ENCODE assay signal across 15 cellular contexts in genomic region chr2:37167636-37168182, GRCh38. TPM values are rescaled to one million over a fixed set of nuclear protein-coding genes. Genes with fewer than 3 reads are reported as not detected.
DNase-seq lines count a peak whose midpoint lies in the region; ATAC-seq and TF ChIP-seq lines count a peak whose summit lies in the region.
"Had no signal": no experiment of that assay in that cellular context is flagged by ENCODE, and none has a peak within 500 bp of the region (broad histone marks: within the 10 kb centered on the region; RNA-seq: fewer than 3 reads in every experiment).

No MANE protein-coding gene starts in this region.

- peaks cover 10% of the 10 kb centered on the region for H3K4me1 ChIP-seq in ACC112 (ENCODE audit: control insufficient read depth, insufficient read depth, low read length, unreplicated experiment)
- H3K4me1 ChIP-seq in left lung: peaks cover 0 to 9% of the 10 kb centered on the region in 2 donors
- H3K4me1 ChIP-seq: gastrocnemius medialis had no signal

- no peak overlapping the region for H3K4me3 Mint-ChIP-seq in activated CD4-positive, alpha-beta T cell treated with anti-CD3 and anti-CD28 coated beads, Interleukin-2, amount 10 ng/mL, durations not matched to agents 7 days and 5 days
- H3K4me3 Mint-ChIP-seq: activated naive CD8-positive, alpha-beta T cell treated with anti-CD3 and anti-CD28 coated beads, Interleukin-2, amount 10 ng/mL, durations not matched to agents 7 days and 5 days; activated T-cell treated with anti-CD3 and anti-CD28 coated beads, Interleukin-2, amount 50 U/mL, for 72 hours; central memory CD8-positive, alpha-beta T cell had no signal

- DNase-seq in LoVo (ENCODE audit: low spot score) (peak; percentile 63), dermis blood vessel endothelial cell (peak; percentile 6), left lung (no peak), NCI-H510A (lab: John Stamatoyannopoulos, UW) (no peak), posterior vena cava (ENCODE audit: low spot score) (no peak)
- no peak for DNase-seq in activated CD4-positive, alpha-beta T cell treated with anti-CD3 and anti-CD28 coated beads, Interleukin-2, amount 10 ng/mL, durations not matched to agents 7 days and 5 days
- DNase-seq: activated naive CD8-positive, alpha-beta T cell treated with anti-CD3 and anti-CD28 coated beads, Interleukin-2, amount 10 ng/mL, durations not matched to agents 7 days and 5 days; gastrocnemius medialis had no signal

- no peak for TF ChIP-seq CTCF in left lung (IDR thresholded peaks at IDR 0.05)

- H3K27me3 Mint-ChIP-seq in activated CD4-positive, alpha-beta T cell treated with anti-CD3 and anti-CD28 coated beads, Interleukin-2, amount 10 ng/mL, durations not matched to agents 7 days and 5 days: peaks cover 7% of the 10 kb centered on the region
- H3K27me3 Mint-ChIP-seq: central memory CD8-positive, alpha-beta T cell had no signal

- H3K27ac ChIP-seq in ACC112 (ENCODE audit: low read depth, low read length) (peak overlapping the region; percentile 56), left lung (no peak overlapping the region)
- H3K27ac ChIP-seq: gastrocnemius medialis, RWPE1 had no signal

- H3K9me3 ChIP-seq in left lung: peaks cover 0 to 16% of the 10 kb centered on the region in 2 donors
- H3K9me3 ChIP-seq: gastrocnemius medialis had no signal

- ATAC-seq in left lung: peak; percentile 59
- no peak for ATAC-seq in HG03095 (IDR thresholded peaks at IDR 0.05; ENCODE audit: unreplicated experiment)
- ATAC-seq: gastrocnemius medialis had no signal

- peaks cover 16% of the 10 kb centered on the region for H3K9me3 Mint-ChIP-seq in activated CD4-positive, alpha-beta T cell treated with anti-CD3 and anti-CD28 coated beads, Interleukin-2, amount 10 ng/mL, durations not matched to agents 7 days and 5 days

- no peaks in the 10 kb centered on the region for H3K79me2 ChIP-seq in ACC112 (ENCODE audit: control insufficient read depth, insufficient read depth, low read length, unreplicated experiment)

- peak overlapping the region; percentile 96 for H2AFZ ChIP-seq in ACC112 (ENCODE audit: low read length, unreplicated experiment)

- H3K27me3 ChIP-seq in ACC112 (ENCODE audit: insufficient read depth, low read length) (no peaks in the 10 kb centered on the region), left lung (no peaks in the 10 kb centered on the region)
- H3K27me3 ChIP-seq: gastrocnemius medialis had no signal

- H3K27ac Mint-ChIP-seq in activated CD4-positive, alpha-beta T cell treated with anti-CD3 and anti-CD28 coated beads, Interleukin-2, amount 10 ng/mL, durations not matched to agents 7 days and 5 days: no peak overlapping the region
- H3K27ac Mint-ChIP-seq: activated naive CD8-positive, alpha-beta T cell treated with anti-CD3 and anti-CD28 coated beads, Interleukin-2, amount 10 ng/mL, durations not matched to agents 7 days and 5 days; activated T-cell treated with anti-CD3 and anti-CD28 coated beads, Interleukin-2, amount 50 U/mL, for 72 hours had no signal

- CTCF ChIA-PET in activated CD4-positive, alpha-beta T cell treated with anti-CD3 and anti-CD28 coated beads, Interleukin-2, amount 10 ng/mL, durations not matched to agents 7 days and 5 days (lab: Charles Lee): interaction anchor here (0.6 to 2.2 kb wide), 4 partner anchors 10 to 1591 kb away, joined by 3 to 9 read pairs (median 5); partner anchors contain the start of gene EIF2AK2

- H3K36me3 Mint-ChIP-seq in activated CD4-positive, alpha-beta T cell treated with anti-CD3 and anti-CD28 coated beads, Interleukin-2, amount 10 ng/mL, durations not matched to agents 7 days and 5 days (ENCODE audit: low read depth): peaks cover 5% of the 10 kb centered on the region

- POLR2A ChIA-PET in activated CD4-positive, alpha-beta T cell treated with anti-CD3 and anti-CD28 coated beads, Interleukin-2, amount 10 ng/mL, durations not matched to agents 7 days and 5 days (lab: Charles Lee): no interaction called here

- H3K4me3 ChIP-seq in ACC112 (ENCODE audit: low read depth, low read length) (no peak overlapping the region), left lung (no peak overlapping the region)
- H3K4me3 ChIP-seq: gastrocnemius medialis had no signal

- no peaks in the 10 kb centered on the region for H3K36me3 ChIP-seq in ACC112 (ENCODE audit: insufficient read depth, low read length)
- H3K36me3 ChIP-seq in left lung: no peaks in the 10 kb centered on the region
- H3K36me3 ChIP-seq: gastrocnemius medialis had no signal

- no peaks in the 10 kb centered on the region for H3K4me1 Mint-ChIP-seq in activated CD4-positive, alpha-beta T cell treated with anti-CD3 and anti-CD28 coated beads, Interleukin-2, amount 10 ng/mL, durations not matched to agents 7 days and 5 days
- H3K4me1 Mint-ChIP-seq: activated naive CD8-positive, alpha-beta T cell treated with anti-CD3 and anti-CD28 coated beads, Interleukin-2, amount 10 ng/mL, durations not matched to agents 7 days and 5 days; central memory CD8-positive, alpha-beta T cell had no signal

- intact Hi-C loops in left lung (cut with DNase I) (no loop called here), posterior vena cava (cut with DNase I) (no loop called here)

RNA-seq across cellular contexts. Expression of gene EIF2AK2, which starts 10.9 kb away (rescaled TPM):
- total RNA-seq in dermis blood vessel endothelial cell (18.9 and 33.2 TPM in 2 replicates), left lung (10 to 100 TPM; 53.3 to 54.2 TPM), posterior vena cava (10 to 100 TPM; 39.8 to 51.0 TPM)
- total RNA-seq in activated CD4-positive, alpha-beta T cell treated with anti-CD3 and anti-CD28 coated beads, Interleukin-2, amount 10 ng/mL, durations not matched to agents 7 days and 5 days: 100 to 1,000 TPM; 119 to 129 TPM

RNA-seq across cellular contexts. Expression of gene SULT6B1, which starts 20.8 kb away (rescaled TPM):
- total RNA-seq in dermis blood vessel endothelial cell: not detected in 2 replicates
- not detected for total RNA-seq in left lung
- not detected for total RNA-seq in activated CD4-positive, alpha-beta T cell treated with anti-CD3 and anti-CD28 coated beads, Interleukin-2, amount 10 ng/mL, durations not matched to agents 7 days and 5 days
- total RNA-seq in posterior vena cava: not detected
- total RNA-seq: activated naive CD8-positive, alpha-beta T cell treated with anti-CD3 and anti-CD28 coated beads, Interleukin-2, amount 10 ng/mL, durations not matched to agents 7 days and 5 days; activated T-cell treated with anti-CD3 and anti-CD28 coated beads, Interleukin-2, amount 50 U/mL, for 72 hours; Caco-2; G401; gastrocnemius medialis had no signal

RNA-seq across cellular contexts. Expression of gene CEBPZOS, which starts 28.6 kb away (rescaled TPM):
- total RNA-seq in dermis blood vessel endothelial cell (10.6 and 13.8 TPM in 2 replicates), left lung (10 to 100 TPM; 33.1 to 38.8 TPM), posterior vena cava (10 to 100 TPM; 31.7 to 33.3 TPM)
- 10 to 100 TPM; 37.5 to 38.5 TPM for total RNA-seq in activated CD4-positive, alpha-beta T cell treated with anti-CD3 and anti-CD28 coated beads, Interleukin-2, amount 10 ng/mL, durations not matched to agents 7 days and 5 days

Comparison
In these comparisons a context has a peak if more than half of its experiments do, and no peak if none do; other contexts are left out.
1. DNase-seq: peak in LoVo (single experiment) and dermis blood vessel endothelial cell (single experiment); none in left lung (0 of 2), NCI-H510A (single experiment), activated CD4-positive, alpha-beta T cell treated with anti-CD3 and anti-CD28 coated beads, Interleukin-2, amount 10 ng/mL, durations not matched to agents 7 days and 5 days (single experiment) and posterior vena cava (single experiment).